ENCODE assay signal across 8 cellular contexts in the genomic region with DNA sequence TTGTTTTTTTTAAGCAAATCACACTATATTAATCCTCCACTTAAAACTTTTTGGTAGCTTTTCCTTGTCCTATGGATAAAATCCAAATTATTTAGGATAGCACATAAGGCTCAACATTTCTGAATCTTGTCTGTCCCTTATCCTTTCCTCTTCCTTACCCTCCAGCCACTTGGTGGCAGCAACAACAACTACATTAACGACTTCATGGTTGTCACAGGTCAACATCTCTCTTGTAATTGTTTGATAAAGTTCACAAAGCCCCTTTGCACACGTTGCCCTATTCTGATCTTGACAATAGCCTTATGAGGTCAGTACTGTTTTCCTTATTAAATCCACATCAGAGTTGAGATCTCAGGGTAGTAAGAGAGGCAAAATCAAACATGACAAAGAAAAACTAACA.
A peak's percentile ranks its signal among the peaks of the same experiment; 100 is the strongest.
DNase-seq lines count a peak whose midpoint lies in the region; ATAC-seq and TF ChIP-seq lines count a peak whose summit lies in the region.

No MANE protein-coding gene starts in this region.

- H4K91ac ChIP-seq in mesenchymal stem cell (ENCODE audit: low read length) = no peak overlapping the region

- 0 to 3% methylated on average over 2 of the region's 2 CpGs for WGBS in body of pancreas, 2 donors
- WGBS in mesenchymal stem cell = 0% methylated on average over 1 of the region's 2 CpGs

- no peak overlapping the region for H2AK5ac ChIP-seq in mesenchymal stem cell (ENCODE audit: low read length, severe bottlenecking)

- ATAC-seq in body of pancreas (peak; percentile 33), HG02852 (IDR thresholded peaks at IDR 0.05; ENCODE audit: unreplicated experiment) (no peak)

- no peaks in the 10 kb centered on the region for H3K36me3 ChIP-seq in body of pancreas (replicated peaks in 1 of 2; ENCODE audit: insufficient read depth in 1 of 2, low read depth in 2 of 2)
- H3K36me3 ChIP-seq in mesenchymal stem cell (ENCODE audit: control insufficient read depth in 1 of 2, insufficient read depth in 2 of 2, low read depth in 1 of 2, low read length in 2 of 2) = no peaks in the 10 kb centered on the region

- H4K8ac ChIP-seq in mesenchymal stem cell (ENCODE audit: low read length) = no peak overlapping the region

- no peak overlapping the region for H2BK5ac ChIP-seq in mesenchymal stem cell (ENCODE audit: low read depth, low read length, poor library complexity, severe bottlenecking)

- POLR2A ChIA-PET in GM10248 (lab: Yijun Ruan, JAX) = no interaction called here

- TF ChIP-seq CTCF in GM10248 (IDR thresholded peaks at IDR 0.05; ENCODE audit: control extremely low read depth, extremely low read depth, low read depth, missing control alignments) (no peak), body of pancreas (IDR thresholded peaks at IDR 0.05) (peak in 6 of 7 experiments; percentile 30 to 67 (median 56))

- H3K18ac ChIP-seq in mesenchymal stem cell (ENCODE audit: low read depth in 1 of 2, low read length in 2 of 2) = no peak overlapping the region

- H3K27ac ChIP-seq in body of pancreas (no peak overlapping the region), mesenchymal stem cell (ENCODE audit: low read length, poor library complexity, severe bottlenecking) (no peak overlapping the region), caudate nucleus (ENCODE audit: low read depth, low read length) (no peak overlapping the region)

- no peaks in the 10 kb centered on the region for H3K79me1 ChIP-seq in mesenchymal stem cell (replicated peaks; ENCODE audit: low read length, poor library complexity, severe bottlenecking)

- TF ChIP-seq POLR2A in body of pancreas (IDR thresholded peaks at IDR 0.05) = no peak

- intact Hi-C loops in body of pancreas (cut with DNase I) = no loop called here

- H3K4me2 ChIP-seq in mesenchymal stem cell (ENCODE audit: low read length, poor library complexity, severe bottlenecking) = no peak overlapping the region

- H2BK12ac ChIP-seq in mesenchymal stem cell (ENCODE audit: low read length in 2 of 2) = no peak overlapping the region

- no peaks in the 10 kb centered on the region for H3K4me1 ChIP-seq in body of pancreas
- no peaks in the 10 kb centered on the region for H3K4me1 ChIP-seq in mesenchymal stem cell (ENCODE audit: control insufficient read depth, insufficient read depth, low read depth, low read length)

- no peak overlapping the region for H3K4me3 ChIP-seq in body of pancreas
- no peak overlapping the region for H3K4me3 ChIP-seq in mesenchymal stem cell (ENCODE audit: insufficient read depth in 1 of 2, low read depth in 1 of 2, low read length in 2 of 2)

- no peak overlapping the region for H3K4ac ChIP-seq in mesenchymal stem cell (ENCODE audit: low read depth in 1 of 2, low read length in 2 of 2)

- no peak overlapping the region for H3K14ac ChIP-seq in mesenchymal stem cell (ENCODE audit: low read length in 2 of 2)

- DNase-seq in GM10248 (ENCODE audit: extremely low spot score) (peak; percentile 2), LoVo (ENCODE audit: low spot score) (peak; percentile 34), body of pancreas (peak; percentile 24 to 63 (median 45)), mesenchymal stem cell (peak; percentile 18), caudate nucleus (lab: John Stamatoyannopoulos, UW) (no peak), NCI-H128 (lab: John Stamatoyannopoulos, UW; ENCODE audit: unreplicated experiment) (no peak), putamen (ENCODE audit: low spot score) (no peak)

- H3K9ac ChIP-seq in mesenchymal stem cell (ENCODE audit: low read length) = no peak overlapping the region

- no peak overlapping the region for H2BK15ac ChIP-seq in mesenchymal stem cell (ENCODE audit: low read depth, poor library complexity, severe bottlenecking)

- CTCF ChIA-PET in GM10248 (lab: Yijun Ruan, JAX) = no interaction called here

- H3K23ac ChIP-seq in mesenchymal stem cell (ENCODE audit: low read length in 2 of 2) = no peak overlapping the region

- H2BK120ac ChIP-seq in mesenchymal stem cell (ENCODE audit: low read depth, low read length) = no peak overlapping the region

- H2AFZ ChIP-seq in mesenchymal stem cell (ENCODE audit: low read depth, low read length) = no peak overlapping the region

- H3K27me3 ChIP-seq in body of pancreas (no peaks in the 10 kb centered on the region), mesenchymal stem cell (ENCODE audit: control insufficient read depth in 1 of 2, insufficient read depth in 1 of 2, low read length in 2 of 2) (no peaks in the 10 kb centered on the region)

- no peaks in the 10 kb centered on the region for H3K9me3 ChIP-seq in body of pancreas
- H3K9me3 ChIP-seq in mesenchymal stem cell (ENCODE audit: control insufficient read depth, low read length) = peaks cover 4% of the 10 kb centered on the region

Comparison
In these comparisons a context has a peak if more than half of its experiments do, and no peak if none do; other contexts are left out.
1. DNase-seq: peak in GM10248 (single experiment), LoVo (single experiment), body of pancreas (4 of 4) and mesenchymal stem cell (single experiment); none in caudate nucleus (0 of 61), NCI-H128 (single experiment) and putamen (single experiment).